Comparison of ENCODE assay signal across 18 cellular contexts in genomic region chr22:15684695-15685094, GRCh38. TPM values are rescaled to one million over a fixed set of nuclear protein-coding genes. Genes with fewer than 3 reads are reported as not detected.
"Had no signal": no experiment of that assay in that cellular context is flagged by ENCODE, and none has a peak within 500 bp of the region (broad histone marks: within the 10 kb centered on the region; RNA-seq: fewer than 3 reads in every experiment).

No MANE protein-coding gene starts in this region.

RNA-seq across cellular contexts. Expression of gene POTEH, which starts 5.1 kb away (rescaled TPM):
- total RNA-seq: activated CD8-positive, alpha-beta memory T cell treated with anti-CD3 and anti-CD28 coated beads for 36 hours; activated T-cell treated with anti-CD3 and anti-CD28 coated beads, Interleukin-2, amount 50 U/mL, for 4 hours; activated T-helper 2 cell treated with anti-CD3 and anti-CD28 coated beads, Interferon-gamma antibody, Interleukin-2, Interleukin-4, amounts not matched to agents 10 μg/mL and 5 μg/mL and 100 μg/mL, durations not matched to agents 14 hours and 24 hours and 36 hours; adrenal gland; ascending aorta; epithelial cell of proximal tubule; fibroblast of villous mesenchyme; heart left ventricle; left ventricle myocardium superior; mammary epithelial cell; posterior vena cava; renal cortical epithelial cell; sciatic nerve; stomach; suprapubic skin; tibial nerve; urinary bladder had no signal
- polyA plus RNA-seq: adrenal gland, heart left ventricle, mammary epithelial cell, small intestine, stomach, urinary bladder had no signal
